Comparison of ENCODE assay signal across 2 cellular contexts in the genomic region with DNA sequence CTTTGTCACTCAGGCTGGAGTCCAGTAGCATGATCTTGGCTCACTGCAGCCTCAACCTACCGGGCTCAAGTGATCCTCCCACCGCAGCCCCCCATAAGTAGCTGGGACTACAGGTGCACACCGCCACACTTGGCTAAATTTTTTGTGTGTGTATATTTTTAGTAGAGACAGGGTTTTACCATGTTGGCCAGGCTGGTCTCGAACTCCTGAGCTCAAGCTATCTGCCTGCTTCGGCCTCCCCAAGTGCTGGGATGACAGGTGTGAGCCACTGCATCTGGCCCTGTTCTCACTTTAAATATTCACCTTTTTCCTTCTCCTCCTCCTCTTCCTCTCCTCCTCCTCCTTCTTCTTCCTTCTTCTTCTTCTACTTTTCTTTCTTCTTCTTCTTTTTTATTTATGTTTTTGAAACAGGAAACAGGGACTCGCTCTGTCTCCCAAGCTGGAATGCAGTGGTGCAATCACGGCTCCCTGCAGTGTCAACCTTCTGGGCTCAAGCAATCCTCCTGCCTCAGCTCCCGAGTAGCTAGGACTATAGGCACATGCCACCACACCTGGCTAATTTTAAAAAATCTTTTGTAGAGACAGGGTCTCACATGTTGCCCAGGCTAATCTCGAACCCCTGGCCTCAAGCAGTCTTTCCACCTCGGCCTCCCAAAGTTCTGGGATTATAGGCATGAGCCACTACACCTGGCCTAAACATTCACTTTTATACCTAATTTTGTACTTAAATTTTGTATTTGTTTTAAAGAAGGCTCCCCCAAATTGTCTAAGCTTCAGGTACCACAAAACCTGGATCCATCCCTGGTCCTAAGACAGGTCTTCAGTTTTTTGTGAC.
TF ChIP-seq lines count a peak whose summit lies in the region.

No MANE protein-coding gene starts in this region.

TF ChIP-seq in IMR-90, 13 proteins besides CTCF, POLR2A, EP300 and RAD21:
- no peak for TF ChIP-seq CHD1 (IDR thresholded peaks at IDR 0.05; ENCODE audit: low read depth, low read length)
- TF ChIP-seq MAFK (IDR thresholded peaks at IDR 0.05; ENCODE audit: low read depth, low read length), result no peak
- TF ChIP-seq FOS (IDR thresholded peaks at IDR 0.05; ENCODE audit: low read depth, low read length), result no peak
- TF ChIP-seq, protein P1, sequence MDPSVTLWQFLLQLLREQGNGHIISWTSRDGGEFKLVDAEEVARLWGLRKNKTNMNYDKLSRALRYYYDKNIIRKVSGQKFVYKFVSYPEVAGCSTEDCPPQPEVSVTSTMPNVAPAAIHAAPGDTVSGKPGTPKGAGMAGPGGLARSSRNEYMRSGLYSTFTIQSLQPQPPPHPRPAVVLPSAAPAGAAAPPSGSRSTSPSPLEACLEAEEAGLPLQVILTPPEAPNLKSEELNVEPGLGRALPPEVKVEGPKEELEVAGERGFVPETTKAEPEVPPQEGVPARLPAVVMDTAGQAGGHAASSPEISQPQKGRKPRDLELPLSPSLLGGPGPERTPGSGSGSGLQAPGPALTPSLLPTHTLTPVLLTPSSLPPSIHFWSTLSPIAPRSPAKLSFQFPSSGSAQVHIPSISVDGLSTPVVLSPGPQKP (IDR thresholded peaks at IDR 0.05; ENCODE audit: borderline replicate concordance, low read depth, low read length), result no peak

TF ChIP-seq in SK-N-SH treated with all-trans-retinoic acid at 6 μM for 48 hours, 23 proteins besides CTCF, POLR2A, EP300 and RAD21:
- TF ChIP-seq ZNF565 (CRISPR knock-in tag; conservative IDR thresholded peaks at IDR 0.05; ENCODE audit: low read depth), result no peak
- TF ChIP-seq ZNF70 (CRISPR knock-in tag; IDR thresholded peaks at IDR 0.05), result no peak
- TF ChIP-seq ARNTL (CRISPR knock-in tag; IDR thresholded peaks at IDR 0.05; ENCODE audit: borderline replicate concordance, low read depth), result no peak
